In the genomic region with DNA sequence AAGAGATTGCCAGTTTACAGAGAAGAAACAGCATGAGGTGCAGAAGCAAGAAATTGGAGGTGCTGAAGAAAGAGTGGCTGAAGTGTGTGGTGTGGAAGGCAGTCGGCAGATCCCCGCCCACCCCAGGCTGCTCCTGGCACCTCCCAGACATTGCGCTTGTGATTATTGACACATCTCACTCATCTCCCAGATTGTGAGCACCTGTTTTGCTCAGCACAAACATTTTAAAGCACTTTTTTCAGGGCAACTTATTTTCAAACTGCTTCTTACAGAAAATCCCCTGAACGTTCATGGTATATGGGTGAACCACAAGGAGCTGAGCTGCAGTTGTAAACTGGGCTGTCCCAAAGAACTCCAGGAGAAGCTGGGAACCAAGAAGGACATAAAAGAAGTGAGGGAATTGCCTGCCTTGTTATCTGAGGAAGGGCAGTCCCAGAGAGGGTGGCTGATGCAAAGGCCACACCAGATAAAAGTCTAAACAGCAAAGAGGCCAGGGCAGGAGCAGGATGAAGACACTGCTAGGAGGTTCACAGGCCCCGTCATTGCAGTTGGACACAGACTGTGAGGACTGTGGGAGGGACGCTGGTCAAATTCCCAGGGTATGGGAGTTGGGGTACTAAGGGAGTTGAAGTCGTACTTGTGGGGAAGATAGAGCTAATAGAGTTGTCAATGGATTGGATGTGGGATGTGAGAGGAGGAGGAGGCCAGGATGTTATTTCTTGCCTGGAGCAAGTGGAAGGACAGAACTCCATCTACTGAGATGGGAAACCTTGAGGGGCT, we compare ENCODE assay signal across 20 cellular contexts.
DNase-seq lines count a peak whose midpoint lies in the region; ATAC-seq and TF ChIP-seq lines count a peak whose summit lies in the region.
"Had no signal": no experiment of that assay in that cellular context is flagged by ENCODE, and none has a peak within 500 bp of the region (broad histone marks: within the 10 kb centered on the region; RNA-seq: fewer than 3 reads in every experiment).

No MANE protein-coding gene starts in this region.

- H3K9me3 ChIP-seq in gastroesophageal sphincter (no peaks in the 10 kb centered on the region), tibial nerve (no peaks in the 10 kb centered on the region)

- intact Hi-C loops in left ventricle myocardium superior (cut with micrococcal nuclease), result no loop called here

- no peak for DNase-seq in activated T-cell treated with anti-CD3 and anti-CD28 coated beads, Interleukin-2, amount 50 U/mL, for 72 hours
- no peak for DNase-seq in activated T-cell treated with anti-CD3 and anti-CD28 coated beads, Interleukin-2, amount 50 U/mL, for 4 hours
- peak; percentile 20 for DNase-seq in OCI-M1 (lab: John Stamatoyannopoulos, UW)
- no peak for DNase-seq in tibial nerve (ENCODE audit: low spot score in 2 of 2)
- no peak for DNase-seq in left ventricle myocardium superior
- no peak for DNase-seq in stimulated activated naive CD8-positive, alpha-beta T cell treated with anti-CD3 and anti-CD28 coated beads, Interleukin-15, amount 100 ng/mL, for 72 hours
- DNase-seq: activated CD4-positive, alpha-beta T cell treated with anti-CD3 and anti-CD28 coated beads for 48 hours; brain microvascular endothelial cell; glutamatergic neuron; GOT3; mammary epithelial cell; NCI-H1105 treated with DMSO at 0.1 percent for 48 hours; NCI-H2081; NCI-H345; NCI-H82; retina; stimulated activated CD4-positive, alpha-beta T cell treated with anti-CD3 and anti-CD28 coated beads, Interleukin-12 subunit alpha, Interleukin-12 subunit beta, amount 100 ng/mL, for 4 hours; stimulated activated CD4-positive, alpha-beta T cell treated with anti-CD3 and anti-CD28 coated beads, Interleukin-4, amount 100 ng/mL, for 4 hours; SW 1271 had no signal

- WGBS in gastroesophageal sphincter (ENCODE audit: low coverage in 1 of 2), 2 donors, result 87 to 98% methylated on average over 6 of the region's 7 CpGs
- 92 to 94% methylated on average over 7 of the region's 7 CpGs for WGBS in tibial nerve, 2 donors

- H3K27ac Mint-ChIP-seq in activated T-cell treated with anti-CD3 and anti-CD28 coated beads, Interleukin-2, amount 50 U/mL, for 72 hours, result peak overlapping the region; percentile 26
- H3K27ac Mint-ChIP-seq in stimulated activated naive CD8-positive, alpha-beta T cell treated with anti-CD3 and anti-CD28 coated beads, Interleukin-15, amount 100 ng/mL, for 72 hours, result peak overlapping the region in 1 of 2 donors; percentile 89

- H3K36me3 ChIP-seq in gastroesophageal sphincter, result no peaks in the 10 kb centered on the region
- H3K36me3 ChIP-seq in tibial nerve, result no peaks in the 10 kb centered on the region
- H3K36me3 ChIP-seq: brain microvascular endothelial cell had no signal

- TF ChIP-seq EP300 in gastroesophageal sphincter (IDR thresholded peaks at IDR 0.05) (no peak), tibial nerve (IDR thresholded peaks at IDR 0.05) (no peak)

- H3K4me3 Mint-ChIP-seq in activated T-cell treated with anti-CD3 and anti-CD28 coated beads, Interleukin-2, amount 50 U/mL, for 72 hours, result no peak overlapping the region
- H3K4me3 Mint-ChIP-seq in activated T-cell treated with anti-CD3 and anti-CD28 coated beads, Interleukin-2, amount 50 U/mL, for 4 hours, result no peak overlapping the region
- no peak overlapping the region for H3K4me3 Mint-ChIP-seq in stimulated activated naive CD8-positive, alpha-beta T cell treated with anti-CD3 and anti-CD28 coated beads, Interleukin-15, amount 100 ng/mL, for 72 hours

- TF ChIP-seq POLR2A in gastroesophageal sphincter (IDR thresholded peaks at IDR 0.05), result no peak
- TF ChIP-seq POLR2A in tibial nerve (IDR thresholded peaks at IDR 0.05), result no peak

- H3K4me1 ChIP-seq in gastroesophageal sphincter (peaks cover 10 to 66% (median 30%) of the 10 kb centered on the region in 3 donors), tibial nerve (peaks cover 0 to 60% (median 42%) of the 10 kb centered on the region in 4 donors)

- H3K4me1 Mint-ChIP-seq in activated T-cell treated with anti-CD3 and anti-CD28 coated beads, Interleukin-2, amount 50 U/mL, for 72 hours (ENCODE audit: low read depth), result peaks cover 92% of the 10 kb centered on the region
- H3K4me1 Mint-ChIP-seq in activated T-cell treated with anti-CD3 and anti-CD28 coated beads, Interleukin-2, amount 50 U/mL, for 4 hours (ENCODE audit: low read depth), result peaks cover 86% of the 10 kb centered on the region
- H3K4me1 Mint-ChIP-seq in stimulated activated naive CD8-positive, alpha-beta T cell treated with anti-CD3 and anti-CD28 coated beads, Interleukin-15, amount 100 ng/mL, for 72 hours, result peaks cover 95% of the 10 kb centered on the region

- H3K9me3 Mint-ChIP-seq in activated T-cell treated with anti-CD3 and anti-CD28 coated beads, Interleukin-2, amount 50 U/mL, for 72 hours, result no peaks in the 10 kb centered on the region
- H3K9me3 Mint-ChIP-seq in activated T-cell treated with anti-CD3 and anti-CD28 coated beads, Interleukin-2, amount 50 U/mL, for 4 hours, result no peaks in the 10 kb centered on the region
- H3K9me3 Mint-ChIP-seq in stimulated activated naive CD8-positive, alpha-beta T cell treated with anti-CD3 and anti-CD28 coated beads, Interleukin-15, amount 100 ng/mL, for 72 hours, result no peaks in the 10 kb centered on the region

- no peak for ATAC-seq in activated T-cell treated with anti-CD3 and anti-CD28 coated beads, Interleukin-2, amount 50 U/mL, for 72 hours (replicated peaks in 1 of 2)
- ATAC-seq in activated T-cell treated with anti-CD3 and anti-CD28 coated beads, Interleukin-2, amount 50 U/mL, for 4 hours, result no peak
- ATAC-seq in gastroesophageal sphincter, result no peak
- ATAC-seq in left ventricle myocardium superior, result no peak
- no peak for ATAC-seq in stimulated activated naive CD8-positive, alpha-beta T cell treated with anti-CD3 and anti-CD28 coated beads, Interleukin-15, amount 100 ng/mL, for 72 hours

- TF ChIP-seq CTCF in gastroesophageal sphincter (IDR thresholded peaks at IDR 0.05), result no peak
- TF ChIP-seq CTCF in tibial nerve (IDR thresholded peaks at IDR 0.05), result no peak

- H3K4me3 ChIP-seq in gastroesophageal sphincter (no peak overlapping the region), tibial nerve (no peak overlapping the region)

- no peaks in the 10 kb centered on the region for H3K36me3 Mint-ChIP-seq in activated T-cell treated with anti-CD3 and anti-CD28 coated beads, Interleukin-2, amount 50 U/mL, for 72 hours (ENCODE audit: insufficient read depth in 2 of 2)
- peaks cover 11% of the 10 kb centered on the region for H3K36me3 Mint-ChIP-seq in activated T-cell treated with anti-CD3 and anti-CD28 coated beads, Interleukin-2, amount 50 U/mL, for 4 hours (ENCODE audit: insufficient read depth)

- H3K27ac ChIP-seq in gastroesophageal sphincter, result peak overlapping the region in 3 of 4 donors; percentile 36 to 80 (median 72)
- H3K27ac ChIP-seq in tibial nerve, result peak overlapping the region in 3 of 4 donors; percentile 64 to 89 (median 85)
- H3K27ac ChIP-seq: brain microvascular endothelial cell had no signal

- H3K27me3 ChIP-seq in gastroesophageal sphincter, result no peaks in the 10 kb centered on the region
- no peaks in the 10 kb centered on the region for H3K27me3 ChIP-seq in tibial nerve
- H3K27me3 ChIP-seq: brain microvascular endothelial cell had no signal

- H3K27me3 Mint-ChIP-seq in activated T-cell treated with anti-CD3 and anti-CD28 coated beads, Interleukin-2, amount 50 U/mL, for 72 hours (ENCODE audit: low read depth), result no peaks in the 10 kb centered on the region
- H3K27me3 Mint-ChIP-seq in activated T-cell treated with anti-CD3 and anti-CD28 coated beads, Interleukin-2, amount 50 U/mL, for 4 hours (ENCODE audit: low read depth), result no peaks in the 10 kb centered on the region
- no peaks in the 10 kb centered on the region for H3K27me3 Mint-ChIP-seq in stimulated activated naive CD8-positive, alpha-beta T cell treated with anti-CD3 and anti-CD28 coated beads, Interleukin-15, amount 100 ng/mL, for 72 hours
